8 cellular contexts compared by ENCODE assay signal in genomic region chr16:1492923-1493745, GRCh38. TPM values are rescaled to one million over a fixed set of nuclear protein-coding genes. Genes with fewer than 3 reads are reported as not detected.
DNase-seq lines count a peak whose midpoint lies in the region; ATAC-seq and TF ChIP-seq lines count a peak whose summit lies in the region.

TSS of gene TELO2 (plus strand) at chr16:1493360. CDS start at chr16:1494282, 922 bp downstream.

- H3K27me3 ChIP-seq in CD4-positive, alpha-beta memory T cell (ENCODE audit: insufficient read depth, low read length), result no peaks in the 10 kb centered on the region
- H3K27me3 ChIP-seq in SJSA1 (replicated peaks), result no peaks in the 10 kb centered on the region

- H3K27ac ChIP-seq in CD4-positive, alpha-beta memory T cell (ENCODE audit: low read depth, low read length), result peak within 1 kb of the TSS; percentile 78
- peak within 1 kb of the TSS; percentile 71 for H3K27ac ChIP-seq in SJSA1

- peak within 1 kb of the TSS; percentile 48 to 72 for H3K4me3 ChIP-seq in CD4-positive, alpha-beta memory T cell (ENCODE audit: low read length in 2 of 2)
- H3K4me3 ChIP-seq in SJSA1, result peak within 1 kb of the TSS; percentile 66
- H3K4me3 ChIP-seq in foreskin fibroblast (ENCODE audit: low read depth in 1 of 2, low read length in 2 of 2), result peak within 1 kb of the TSS; percentile 75 to 86

- H3K27ac Mint-ChIP-seq in CD4-positive, alpha-beta memory T cell, result peak within 1 kb of the TSS; percentile 93 to 100 (median 99)
- H3K27ac Mint-ChIP-seq in neural crest cell (ENCODE audit: unreplicated experiment), result peak within 1 kb of the TSS; percentile 100
- peak within 1 kb of the TSS; percentile 99 for H3K27ac Mint-ChIP-seq in stimulated activated naive CD8-positive, alpha-beta T cell treated with anti-CD3 and anti-CD28 coated beads, Interleukin-15, amount 100 ng/mL, for 72 hours

- H3K9me3 ChIP-seq in CD4-positive, alpha-beta memory T cell (ENCODE audit: control insufficient read depth in 1 of 2, low read length in 2 of 2), result no peaks in the 10 kb centered on the region
- H3K9me3 ChIP-seq in SJSA1 (replicated peaks), result 0 out of 2 replicates have a peak, but pooled peaks cover 2% of the 10 kb centered on the region

- POLR2A ChIA-PET in CD4-positive, alpha-beta memory T cell (lab: Charles Lee; ENCODE audit: partially characterized antibody), result interaction anchor here (0.7 to 3.2 kb wide), 10 partner anchors 17 to 213 kb away, joined by 3 to 30 read pairs (median 6); partner anchors contain the start of genes CRAMP1, IFT140, JPT2 and MAPK8IP3

- intact Hi-C loops in CD4-positive, alpha-beta memory T cell (cut with micrococcal nuclease), result loop anchor here (1.0 to 10.0 kb wide), 6 partner anchors 18 to 449 kb away; partner anchors contain the start of genes CLCN7, CRAMP1, IFT140 and MAPK8IP3

- no peaks in the 10 kb centered on the region for H3K36me3 ChIP-seq in CD4-positive, alpha-beta memory T cell (ENCODE audit: insufficient read depth, low read length)
- peaks cover 41% of the 10 kb centered on the region for H3K36me3 ChIP-seq in SJSA1

- peak; percentile 85 to 93 (median 88) for DNase-seq in CD4-positive, alpha-beta memory T cell
- DNase-seq in SJSA1 (ENCODE audit: low read depth in 1 of 2, low spot score in 2 of 2) (peak; percentile 76 to 83), foreskin fibroblast (peak; percentile 69 to 91), neural crest cell (ENCODE audit: low read depth, low spot score) (peak; percentile 81)
- peak; percentile 76 for DNase-seq in activated gamma-delta T cell treated with anti-CD3 and anti-CD28 coated beads, Interleukin-2, amount 50 U/mL, for 16 hours (ENCODE audit: low read depth)
- DNase-seq in stimulated activated naive CD8-positive, alpha-beta T cell treated with anti-CD3 and anti-CD28 coated beads, Interleukin-15, amount 100 ng/mL, for 72 hours, result peak; percentile 85 to 87

- no peak for TF ChIP-seq RAD21 in Ishikawa (IDR thresholded peaks at IDR 0.05; ENCODE audit: low read depth)

- H3K36me3 Mint-ChIP-seq in CD4-positive, alpha-beta memory T cell, result peaks cover under 1 to 13% of the 10 kb centered on the region in 2 donors
- H3K36me3 Mint-ChIP-seq in neural crest cell (ENCODE audit: low read depth), result no peaks in the 10 kb centered on the region

- TF ChIP-seq EP300 in Ishikawa (IDR thresholded peaks at IDR 0.05; ENCODE audit: borderline replicate concordance), result peak; percentile 56; the same call in 1 of the 2 replicates

- peaks cover 0 to 1% (median 0%) of the 10 kb centered on the region in 8 donors for H3K9me3 Mint-ChIP-seq in CD4-positive, alpha-beta memory T cell
- H3K9me3 Mint-ChIP-seq in neural crest cell, result no peaks in the 10 kb centered on the region
- H3K9me3 Mint-ChIP-seq in stimulated activated naive CD8-positive, alpha-beta T cell treated with anti-CD3 and anti-CD28 coated beads, Interleukin-15, amount 100 ng/mL, for 72 hours, result no peaks in the 10 kb centered on the region

- peaks cover 20% of the 10 kb centered on the region for H3K4me1 ChIP-seq in CD4-positive, alpha-beta memory T cell (ENCODE audit: insufficient read depth, low read length)
- peaks cover 13% of the 10 kb centered on the region for H3K4me1 ChIP-seq in SJSA1 (replicated peaks)

- peaks cover 0 to 1% of the 10 kb centered on the region in 2 donors for H3K27me3 Mint-ChIP-seq in CD4-positive, alpha-beta memory T cell
- H3K27me3 Mint-ChIP-seq in neural crest cell (ENCODE audit: low read depth), result no peaks in the 10 kb centered on the region
- H3K27me3 Mint-ChIP-seq in stimulated activated naive CD8-positive, alpha-beta T cell treated with anti-CD3 and anti-CD28 coated beads, Interleukin-15, amount 100 ng/mL, for 72 hours, result no peaks in the 10 kb centered on the region

- TF ChIP-seq CTCF in foreskin fibroblast (IDR thresholded peaks at IDR 0.05; ENCODE audit: low read depth, low read length), result no peak
- peak; percentile 27 for TF ChIP-seq CTCF in neural crest cell (conservative IDR thresholded peaks at IDR 0.05)

- ATAC-seq in GM19463 (IDR thresholded peaks at IDR 0.05; ENCODE audit: unreplicated experiment), result peak; percentile 61
- ATAC-seq in stimulated activated naive CD8-positive, alpha-beta T cell treated with anti-CD3 and anti-CD28 coated beads, Interleukin-15, amount 100 ng/mL, for 72 hours, result peak; percentile 89

- peak within 1 kb of the TSS; percentile 93 to 98 (median 95) for H3K4me3 Mint-ChIP-seq in CD4-positive, alpha-beta memory T cell
- peak within 1 kb of the TSS; percentile 97 for H3K4me3 Mint-ChIP-seq in neural crest cell
- H3K4me3 Mint-ChIP-seq in stimulated activated naive CD8-positive, alpha-beta T cell treated with anti-CD3 and anti-CD28 coated beads, Interleukin-15, amount 100 ng/mL, for 72 hours, result peak within 1 kb of the TSS; percentile 96 to 97

- CTCF ChIA-PET in CD4-positive, alpha-beta memory T cell (lab: Charles Lee; ENCODE audit: partially characterized antibody), result interaction anchor here (1.8 to 2.0 kb wide), 2 partner anchors 10 to 45 kb away, joined by 4 to 5 read pairs; no protein-coding TSS in a partner anchor

- peaks cover 7 to 22% (median 15%) of the 10 kb centered on the region in 4 donors for H3K4me1 Mint-ChIP-seq in CD4-positive, alpha-beta memory T cell
- peaks cover 16% of the 10 kb centered on the region for H3K4me1 Mint-ChIP-seq in neural crest cell
- peaks cover 41% of the 10 kb centered on the region for H3K4me1 Mint-ChIP-seq in stimulated activated naive CD8-positive, alpha-beta T cell treated with anti-CD3 and anti-CD28 coated beads, Interleukin-15, amount 100 ng/mL, for 72 hours

TF ChIP-seq in Ishikawa, 13 proteins besides CTCF, POLR2A, EP300 and RAD21:
- TF ChIP-seq YY1 (IDR thresholded peaks at IDR 0.05; ENCODE audit: low read depth) (peak; percentile 18; the same call in 1 of the 2 replicates), REST (IDR thresholded peaks at IDR 0.05; ENCODE audit: low read depth) (no peak), CEBPB (IDR thresholded peaks at IDR 0.05) (no peak), CREB1 (IDR thresholded peaks at IDR 0.05; ENCODE audit: low read depth) (no peak), USF1 (IDR thresholded peaks at IDR 0.05) (peak; percentile 71), TAF1 (IDR thresholded peaks at IDR 0.05; ENCODE audit: low read depth) (peak; percentile 70), MAX (IDR thresholded peaks at IDR 0.05) (peak; percentile 96), NFIC (IDR thresholded peaks at IDR 0.05) (no peak)
TF ChIP-seq in Ishikawa: peak in this region for 4.

RNA-seq across cellular contexts. Expression of gene TELO2, which starts in this region (rescaled TPM):
- total RNA-seq in CD4-positive, alpha-beta memory T cell, result 10 to 100 TPM; 55.3 to 56.0 TPM
- 10 to 100 TPM; 11.3 to 14.5 TPM for polyA plus RNA-seq in CD4-positive, alpha-beta memory T cell
- 19.7 and 21.9 TPM in 2 replicates for total RNA-seq in SJSA1 (2014; rRNA removed; shearing (Covaris generic))
- total RNA-seq in neural crest cell, result 77.9 and 87.5 TPM in 2 replicates

Comparison
In these comparisons a context has a peak if more than half of its experiments do, and no peak if none do; other contexts are left out.
1. Peak in every context shown above with its lines: DNase-seq, ATAC-seq, H3K4me3 ChIP-seq and H3K27ac ChIP-seq.